In the genomic region with DNA sequence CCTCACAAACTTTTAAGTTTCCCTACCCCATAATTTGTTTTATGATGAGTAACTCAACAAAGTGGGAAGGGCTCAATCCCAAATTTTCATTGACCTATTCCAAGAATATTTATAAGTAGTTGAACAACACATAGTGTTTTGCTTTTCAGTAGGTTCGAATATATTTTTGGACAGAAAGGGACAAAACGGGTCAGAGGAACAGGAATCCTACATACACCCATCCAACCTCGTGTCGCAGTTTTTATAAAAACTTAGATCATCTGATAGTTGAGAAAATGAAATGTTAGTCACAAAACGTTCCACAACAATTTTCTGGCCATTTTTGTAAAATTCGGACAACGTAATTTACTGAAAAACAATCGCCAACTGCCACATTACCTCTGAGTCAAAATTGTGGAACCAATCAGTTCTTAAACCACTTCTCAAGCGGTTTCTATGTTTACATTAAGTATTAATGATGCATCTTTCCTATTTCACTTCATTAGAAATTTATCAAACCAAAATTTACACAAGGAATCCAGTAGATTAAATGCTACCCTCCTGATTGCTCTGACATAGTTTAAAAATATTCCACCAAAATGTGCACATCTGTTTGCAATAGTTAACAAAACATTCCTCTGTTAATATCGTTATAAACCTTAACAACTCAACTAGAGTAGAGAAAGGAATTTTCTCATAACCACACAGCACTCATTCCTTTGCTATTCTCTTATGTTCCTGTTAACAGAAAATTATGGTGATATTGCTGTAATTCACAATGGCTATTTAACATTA, we compare ENCODE assay signal across 15 cellular contexts. TPM values are rescaled to one million over a fixed set of nuclear protein-coding genes. Genes with fewer than 3 reads are reported as not detected.
"Had no signal": no experiment of that assay in that cellular context is flagged by ENCODE, and none has a peak within 500 bp of the region (broad histone marks: within the 10 kb centered on the region; RNA-seq: fewer than 3 reads in every experiment).

No MANE protein-coding gene starts in this region.

- H3K4me1 ChIP-seq: parathyroid adenoma had no signal

- DNase-seq: activated CD4-positive, alpha-beta T cell treated with anti-CD3 and anti-CD28 coated beads, Interleukin-2, amount 10 ng/mL, durations not matched to agents 7 days and 5 days; activated CD4-positive, CD25-positive, alpha-beta regulatory T cell; activated CD8-positive, alpha-beta memory T cell treated with anti-CD3 and anti-CD28 coated beads for 24 hours; activated naive CD4-positive, alpha-beta T cell treated with anti-CD3 and anti-CD28 coated beads for 36 hours; body of pancreas; effector memory CD8-positive, alpha-beta T cell; erythroblast; left colon; naive thymus-derived CD4-positive, alpha-beta T cell; stimulated activated CD4-positive, alpha-beta T cell treated with anti-CD3 and anti-CD28 coated beads, Interleukin-15, amount 100 ng/mL, for 24 hours; tibial artery; uterus had no signal

- H3K9ac ChIP-seq: parathyroid adenoma had no signal

- H3K9me3 ChIP-seq: body of pancreas, tibial artery, uterus had no signal

- H3K4me3 ChIP-seq: body of pancreas, lung, tibial artery, uterus had no signal

- H3K36me3 ChIP-seq: tibial artery, uterus had no signal

- H3K27ac ChIP-seq: body of pancreas, parathyroid adenoma, tibial artery, uterus had no signal

- ATAC-seq: activated T-helper 17 cell treated with anti-CD3 and anti-CD28 coated beads, Interleukin-2, amount 50 U/mL, for 72 hours; body of pancreas; effector memory CD8-positive, alpha-beta T cell; left colon; naive thymus-derived CD4-positive, alpha-beta T cell had no signal

RNA-seq across cellular contexts. Expression of a gene that starts 6.3 kb away (rescaled TPM):
- total RNA-seq: activated CD4-positive, alpha-beta T cell treated with anti-CD3 and anti-CD28 coated beads, Interleukin-2, amount 10 ng/mL, durations not matched to agents 7 days and 5 days; activated naive CD4-positive, alpha-beta T cell treated with anti-CD3 and anti-CD28 coated beads for 36 hours; activated T-helper 17 cell treated with anti-CD3 and anti-CD28 coated beads, Interleukin-2, amount 50 U/mL, for 72 hours; body of pancreas; left colon; naive thymus-derived CD4-positive, alpha-beta T cell had no signal
